ENCODE assay signal across 9 cellular contexts in genomic region chr1:203172184-203173115, GRCh38. TPM values are rescaled to one million over a fixed set of nuclear protein-coding genes. Genes with fewer than 3 reads are reported as not detected.
A peak's percentile ranks its signal among the peaks of the same experiment; 100 is the strongest.
DNase-seq lines count a peak whose midpoint lies in the region; ATAC-seq and TF ChIP-seq lines count a peak whose summit lies in the region.
"Had no signal": no experiment of that assay in that cellular context is flagged by ENCODE, and none has a peak within 500 bp of the region (broad histone marks: within the 10 kb centered on the region; RNA-seq: fewer than 3 reads in every experiment).

No MANE protein-coding gene starts in this region.

- H3K4me3 Mint-ChIP-seq in activated T-cell treated with anti-CD3 and anti-CD28 coated beads, Interleukin-2, amount 50 U/mL, for 4 hours: no peak overlapping the region
- H3K4me3 Mint-ChIP-seq in osteocyte (ENCODE audit: unreplicated experiment): no peak overlapping the region
- H3K4me3 Mint-ChIP-seq: IgD-negative memory B cell had no signal

- H3K4me1 ChIP-seq in BE2C: peaks cover 2% of the 10 kb centered on the region; the same call in 1 of the 2 replicates

- peak in 1 of 2 donors; percentile 48 for ATAC-seq in activated T-cell treated with anti-CD3 and anti-CD28 coated beads, Interleukin-2, amount 50 U/mL, for 4 hours
- no peak for ATAC-seq in HG03342 (IDR thresholded peaks at IDR 0.05; ENCODE audit: unreplicated experiment)

- H3K27ac Mint-ChIP-seq in osteocyte (ENCODE audit: unreplicated experiment): no peak overlapping the region
- H3K27ac Mint-ChIP-seq: IgD-negative memory B cell had no signal

- DNase-seq in BE2C (peak; percentile 84), GM19238 (ENCODE audit: insufficient read length, low spot score) (peak; percentile 74), NCI-H69 (lab: John Stamatoyannopoulos, UW) (peak; percentile 78), fibroblast of villous mesenchyme (ENCODE audit: low read depth) (peak; percentile 60), osteocyte (ENCODE audit: extremely low spot score, unreplicated experiment) (no peak), DMS114 treated with DMSO at 0.1 percent for 48 hours (lab: John Stamatoyannopoulos, UW; ENCODE audit: unreplicated experiment) (no peak)
- peak; percentile 29 for DNase-seq in activated T-cell treated with anti-CD3 and anti-CD28 coated beads, Interleukin-2, amount 50 U/mL, for 4 hours

- no peaks in the 10 kb centered on the region for H3K27me3 ChIP-seq in BE2C

- TF ChIP-seq CTCF in BE2C (IDR thresholded peaks at IDR 0.05; ENCODE audit: low read depth, low read length) (peak; percentile 85), fibroblast of villous mesenchyme (IDR thresholded peaks at IDR 0.05; ENCODE audit: insufficient read depth, low read depth, low read length) (peak; percentile 82), osteocyte (IDR thresholded peaks at IDR 0.05) (peak; percentile 76)

- H3K9me3 Mint-ChIP-seq in activated T-cell treated with anti-CD3 and anti-CD28 coated beads, Interleukin-2, amount 50 U/mL, for 4 hours: no peaks in the 10 kb centered on the region
- H3K9me3 Mint-ChIP-seq in osteocyte (ENCODE audit: unreplicated experiment): no peaks in the 10 kb centered on the region
- H3K9me3 Mint-ChIP-seq: IgD-negative memory B cell had no signal

- no peaks in the 10 kb centered on the region for H3K36me3 Mint-ChIP-seq in activated T-cell treated with anti-CD3 and anti-CD28 coated beads, Interleukin-2, amount 50 U/mL, for 4 hours (ENCODE audit: insufficient read depth)
- H3K36me3 Mint-ChIP-seq in osteocyte (ENCODE audit: unreplicated experiment): no peaks in the 10 kb centered on the region
- H3K36me3 Mint-ChIP-seq: IgD-negative memory B cell had no signal

- H3K4me3 ChIP-seq in BE2C (ENCODE audit: low read depth, low read length) (no peak overlapping the region), fibroblast of villous mesenchyme (ENCODE audit: low read depth, low read length) (no peak overlapping the region)

- H3K36me3 ChIP-seq in BE2C: no peaks in the 10 kb centered on the region

- H3K27me3 Mint-ChIP-seq in activated T-cell treated with anti-CD3 and anti-CD28 coated beads, Interleukin-2, amount 50 U/mL, for 4 hours (ENCODE audit: low read depth): peaks cover 3% of the 10 kb centered on the region
- peaks cover 4% of the 10 kb centered on the region for H3K27me3 Mint-ChIP-seq in osteocyte (ENCODE audit: unreplicated experiment)

- H3K9me3 ChIP-seq in BE2C: no peaks in the 10 kb centered on the region

- H3K4me1 Mint-ChIP-seq in activated T-cell treated with anti-CD3 and anti-CD28 coated beads, Interleukin-2, amount 50 U/mL, for 4 hours (ENCODE audit: low read depth): no peaks in the 10 kb centered on the region
- peaks cover 6% of the 10 kb centered on the region for H3K4me1 Mint-ChIP-seq in osteocyte (ENCODE audit: unreplicated experiment)

RNA-seq across cellular contexts. Expression of gene MYBPH, which starts 3.2 kb away (rescaled TPM):
- polyA plus RNA-seq in BE2C (2012; ENCODE audit: insufficient read depth, insufficient read length, low read depth): not detected
- total RNA-seq in activated T-cell treated with anti-CD3 and anti-CD28 coated beads, Interleukin-2, amount 50 U/mL, for 4 hours: not detected
- 0.32 and 0.43 TPM in 2 replicates for total RNA-seq in fibroblast of villous mesenchyme
- total RNA-seq in osteocyte: not detected in 2 replicates
- polyA plus RNA-seq: IgD-negative memory B cell had no signal

RNA-seq across cellular contexts. Expression of gene CHI3L1, which starts 14.1 kb away (rescaled TPM):
- polyA plus RNA-seq in BE2C (2012; ENCODE audit: insufficient read depth, insufficient read length, low read depth): not detected
- not detected for total RNA-seq in activated T-cell treated with anti-CD3 and anti-CD28 coated beads, Interleukin-2, amount 50 U/mL, for 4 hours
- total RNA-seq in fibroblast of villous mesenchyme: 15.8 and 136 TPM in 2 replicates
- not detected in 2 replicates for total RNA-seq in osteocyte
- polyA plus RNA-seq: IgD-negative memory B cell had no signal

RNA-seq across cellular contexts. Expression of gene ADORA1, which starts 44.9 kb away (rescaled TPM):
- polyA plus RNA-seq in BE2C (2012; ENCODE audit: insufficient read depth, insufficient read length, low read depth): 17.3 TPM
- total RNA-seq in activated T-cell treated with anti-CD3 and anti-CD28 coated beads, Interleukin-2, amount 50 U/mL, for 4 hours: under 1 TPM in 1 of 3 donors, not detected in 2; 0.10 TPM
- 8.7 and 14.2 TPM in 2 replicates for total RNA-seq in fibroblast of villous mesenchyme
- 0.21 and 0.26 TPM in 2 replicates for total RNA-seq in osteocyte
- polyA plus RNA-seq: IgD-negative memory B cell had no signal

RNA-seq across cellular contexts. Expression of gene CHIT1, which starts 57.0 kb away (rescaled TPM):
- 0.74 TPM for polyA plus RNA-seq in BE2C (2012; ENCODE audit: insufficient read depth, insufficient read length, low read depth)
- total RNA-seq in activated T-cell treated with anti-CD3 and anti-CD28 coated beads, Interleukin-2, amount 50 U/mL, for 4 hours: under 1 TPM in 2 of 3 donors, not detected in 1; 0.05 to 0.23 TPM
- total RNA-seq in fibroblast of villous mesenchyme (under 0.01 TPM in 1 of 2 replicates, not detected in the other), osteocyte (not detected in 2 replicates)

Comparison
In these comparisons a context has a peak if more than half of its experiments do, and no peak if none do; other contexts are left out.
1. DNase-seq: peak in BE2C (single experiment), GM19238 (single experiment), NCI-H69 (single experiment), activated T-cell treated with anti-CD3 and anti-CD28 coated beads, Interleukin-2, amount 50 U/mL, for 4 hours (single experiment) and fibroblast of villous mesenchyme (single experiment); none in osteocyte (single experiment) and DMS114 treated with DMSO at 0.1 percent for 48 hours (single experiment).
2. RNA of gene CHI3L1, which starts 14.1 kb away (total RNA-seq): 15.8 to 136 TPM in fibroblast of villous mesenchyme; not detected in activated T-cell treated with anti-CD3 and anti-CD28 coated beads, Interleukin-2, amount 50 U/mL, for 4 hours and not detected in osteocyte; every median in the first group is over 10 times any median in the second.
3. Peak in every context shown above with its lines, with median percentiles within 50 percentile points of each other: CTCF ChIP-seq.